In the genomic region with DNA sequence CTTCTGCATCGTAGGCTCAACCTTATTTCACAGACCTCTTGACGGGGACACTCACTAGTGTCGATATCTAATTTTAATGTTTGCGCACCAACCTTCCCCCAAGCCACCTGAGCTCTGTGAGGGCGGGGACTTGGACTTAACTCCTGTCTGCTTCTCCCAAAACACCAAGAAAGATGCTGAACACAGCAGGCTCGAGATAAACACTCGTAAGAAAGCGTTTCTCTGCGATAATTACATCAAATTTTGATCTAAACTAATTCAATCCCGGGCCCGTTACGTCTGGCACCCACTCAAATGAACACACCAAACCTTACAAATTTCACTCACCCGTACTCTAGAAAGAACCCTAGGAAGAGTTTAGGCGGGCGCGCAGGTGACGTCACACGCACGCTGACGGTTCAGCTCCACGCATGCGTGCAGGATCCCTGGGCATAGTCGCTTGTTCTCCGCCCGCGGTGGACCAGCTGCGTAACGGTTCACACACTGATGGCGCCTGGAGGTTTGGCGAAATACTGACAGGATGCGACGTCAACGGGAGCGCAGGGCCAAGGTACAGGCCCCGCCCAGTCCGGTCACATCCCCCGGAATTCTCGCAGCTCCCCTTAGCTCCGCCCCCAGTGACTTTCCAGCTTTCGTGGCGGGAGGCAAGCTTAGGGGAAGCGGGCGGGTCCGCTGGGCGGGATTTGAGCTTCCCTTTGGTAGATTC, we compare ENCODE assay signal across 8 cellular contexts. TPM values are rescaled to one million over a fixed set of nuclear protein-coding genes. Genes with fewer than 3 reads are reported as not detected.
A peak's percentile ranks its signal among the peaks of the same experiment; 100 is the strongest.
DNase-seq lines count a peak whose midpoint lies in the region; ATAC-seq and TF ChIP-seq lines count a peak whose summit lies in the region.

TSS of gene POT1 (minus strand) at position 359 of the 706 bp plus-strand sequence. CDS start 32,652 bp downstream, outside the sequence.

- peak within 1 kb of the TSS; percentile 97 for H3K27ac Mint-ChIP-seq in activated CD4-positive, alpha-beta T cell treated with anti-CD3 and anti-CD28 coated beads, Interleukin-2, amount 10 ng/mL, durations not matched to agents 24 days and 14 days

- TF ChIP-seq CTCF in BJ (IDR thresholded peaks at IDR 0.05; ENCODE audit: insufficient read depth, low read depth, low read length) (no peak), coronary artery (IDR thresholded peaks at IDR 0.05) (no peak)

- no peaks in the 10 kb centered on the region for H3K36me3 ChIP-seq in BJ (ENCODE audit: control insufficient read depth, insufficient read depth, low read length)

- H3K27me3 ChIP-seq in BJ (ENCODE audit: control insufficient read depth, insufficient read depth, low read length) (no peaks in the 10 kb centered on the region), layer of hippocampus (ENCODE audit: control insufficient read depth, insufficient read depth, low read length) (no peaks in the 10 kb centered on the region)

- no peaks in the 10 kb centered on the region for H3K9me3 Mint-ChIP-seq in activated CD4-positive, alpha-beta T cell treated with anti-CD3 and anti-CD28 coated beads, Interleukin-2, amount 10 ng/mL, durations not matched to agents 24 days and 14 days

- H3K27ac ChIP-seq in coronary artery, result peak within 1 kb of the TSS; percentile 81 to 92
- peak within 1 kb of the TSS; percentile 67 for H3K27ac ChIP-seq in layer of hippocampus (ENCODE audit: low read depth, low read length)

- peaks cover 30% of the 10 kb centered on the region for H3K4me1 Mint-ChIP-seq in activated CD4-positive, alpha-beta T cell treated with anti-CD3 and anti-CD28 coated beads, Interleukin-2, amount 10 ng/mL, durations not matched to agents 24 days and 14 days

- peaks cover 12% of the 10 kb centered on the region for H3K36me3 Mint-ChIP-seq in activated CD4-positive, alpha-beta T cell treated with anti-CD3 and anti-CD28 coated beads, Interleukin-2, amount 10 ng/mL, durations not matched to agents 24 days and 14 days (ENCODE audit: low read depth)

- ATAC-seq in GM19324 (IDR thresholded peaks at IDR 0.05; ENCODE audit: low FRiP score, unreplicated experiment) (peak; percentile 100), HG03469 (IDR thresholded peaks at IDR 0.05; ENCODE audit: unreplicated experiment) (peak; percentile 100)

- intact Hi-C loops in activated CD4-positive, alpha-beta T cell treated with anti-CD3 and anti-CD28 coated beads, Interleukin-2, amount 10 ng/mL, durations not matched to agents 24 days and 14 days (cut with micrococcal nuclease), result loop anchor here (2.0 to 10.0 kb wide), 4 partner anchors 35 to 1375 kb away; partner anchors contain the start of genes GPR37, NDUFA5 and WASL

- peak within 1 kb of the TSS; percentile 98 for H3K4me3 Mint-ChIP-seq in activated CD4-positive, alpha-beta T cell treated with anti-CD3 and anti-CD28 coated beads, Interleukin-2, amount 10 ng/mL, durations not matched to agents 24 days and 14 days

- POLR2A ChIA-PET in BJ (lab: Charles Lee), result no interaction called here

- DNase-seq in BJ (ENCODE audit: low read depth) (peak; percentile 98), NCI-H526 treated with DMSO at 0.1 percent for 48 hours (lab: John Stamatoyannopoulos, UW) (peak; percentile 98), coronary artery (ENCODE audit: low spot score) (peak; percentile 100)
- DNase-seq in activated CD4-positive, alpha-beta T cell treated with anti-CD3 and anti-CD28 coated beads, Interleukin-2, amount 10 ng/mL, durations not matched to agents 24 days and 14 days, result peak; percentile 98
- DNase-seq in stimulated activated CD4-positive, alpha-beta T cell treated with anti-CD3 and anti-CD28 coated beads, Interleukin-1b, Interleukin-23, amount 100 ng/mL, for 4 hours (ENCODE audit: low read depth in 2 of 2), result peak; percentile 92 to 96

- CTCF ChIA-PET in BJ (lab: Yijun Ruan, JAX), result interaction anchor here (0.6 kb wide), 1 partner anchor 70 kb away, joined by 3 read pairs; no protein-coding TSS in a partner anchor

- H3K4me3 ChIP-seq in BJ (ENCODE audit: low read depth, low read length), result peak within 1 kb of the TSS; percentile 60
- H3K4me3 ChIP-seq in coronary artery, result peak within 1 kb of the TSS; percentile 77

- peaks cover 4% of the 10 kb centered on the region for H3K27me3 Mint-ChIP-seq in activated CD4-positive, alpha-beta T cell treated with anti-CD3 and anti-CD28 coated beads, Interleukin-2, amount 10 ng/mL, durations not matched to agents 24 days and 14 days

RNA-seq across cellular contexts. Expression of gene POT1, which starts in this region (rescaled TPM):
- polyA plus RNA-seq in BJ (2011; rRNA removed), result 12.0 and 25.1 TPM in 2 replicates
- 19.2 and 24.8 TPM in 2 replicates for polyA minus RNA-seq in BJ (2011; rRNA and poly(A)+ RNA removed)
- 31.0 TPM in 2 replicates for total RNA-seq in activated CD4-positive, alpha-beta T cell treated with anti-CD3 and anti-CD28 coated beads, Interleukin-2, amount 10 ng/mL, durations not matched to agents 24 days and 14 days

Comparison
In these comparisons a context has a peak if more than half of its experiments do, and no peak if none do; other contexts are left out.
1. Peak in every context shown above with its lines: DNase-seq, ATAC-seq, H3K4me3 ChIP-seq and H3K27ac ChIP-seq.